32 cellular contexts compared by ENCODE assay signal in the genomic region with DNA sequence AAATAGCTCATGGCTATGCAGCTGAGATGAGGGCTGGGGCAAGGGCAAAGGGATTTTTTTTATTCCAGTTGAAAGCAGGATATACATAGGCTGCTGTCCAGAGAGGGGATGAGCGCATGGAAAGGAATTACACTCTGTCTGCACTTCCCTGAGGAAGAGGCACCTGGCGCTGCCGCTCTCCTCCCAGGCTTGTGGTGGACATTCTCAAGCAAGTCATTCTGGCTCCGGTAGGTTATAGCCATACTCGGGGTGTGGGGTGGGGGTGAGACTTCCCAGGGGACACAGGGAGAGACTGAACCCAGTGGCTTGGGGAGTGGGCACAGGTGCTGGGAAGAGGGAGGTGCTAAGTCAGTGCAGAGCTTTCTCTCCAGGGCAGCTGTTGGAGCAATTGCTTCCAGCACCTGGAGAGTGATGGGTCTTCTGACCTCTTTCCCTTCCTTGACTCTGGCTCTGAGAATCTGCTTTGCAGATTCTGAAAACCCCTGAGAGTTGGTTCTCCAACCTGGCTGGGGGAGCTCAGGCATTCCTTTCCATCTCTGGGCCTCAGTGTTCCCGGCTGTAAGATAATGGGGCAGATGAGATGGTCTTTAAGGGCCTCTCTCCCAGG. TPM values are rescaled to one million over a fixed set of nuclear protein-coding genes. Genes with fewer than 3 reads are reported as not detected.
DNase-seq lines count a peak whose midpoint lies in the region; ATAC-seq, FAIRE-seq and TF ChIP-seq lines count a peak whose summit lies in the region.
"Had no signal": no experiment of that assay in that cellular context is flagged by ENCODE, and none has a peak within 500 bp of the region (broad histone marks: within the 10 kb centered on the region; RNA-seq: fewer than 3 reads in every experiment).

No MANE protein-coding gene starts in this region.

- H3K27me3 ChIP-seq in astrocyte (ENCODE audit: insufficient read depth, low read length): peaks cover 3% of the 10 kb centered on the region
- no peaks in the 10 kb centered on the region for H3K27me3 ChIP-seq in thoracic aorta (replicated peaks; ENCODE audit: insufficient read depth)
- H3K27me3 ChIP-seq in mesendoderm (ENCODE audit: insufficient read depth, low read length, poor library complexity): no peaks in the 10 kb centered on the region
- H3K27me3 ChIP-seq: BE2C, hepatocyte, Peyer's patch, stomach, upper lobe of left lung had no signal

- DNase-seq in LHCN-M2 (ENCODE audit: low read depth) (peak; percentile 80), astrocyte (ENCODE audit: low read depth) (peak; percentile 14), kidney glomerular epithelial cell (lab: John Stamatoyannopoulos, UW) (peak; percentile 79), thoracic aorta (ENCODE audit: low spot score) (no peak), SIG-M5 (lab: John Stamatoyannopoulos, UW) (no peak), mesendoderm (no peak)
- no peak for DNase-seq in activated naive CD4-positive, alpha-beta T cell treated with Interleukin-2 at 50 U/mL for 16 hours
- DNase-seq in activated naive CD4-positive, alpha-beta T cell treated with anti-CD3 and anti-CD28 coated beads, Interleukin-2, amount 50 U/mL, for 72 hours (ENCODE audit: low spot score in 2 of 2): no peak
- DNase-seq: activated CD4-positive, alpha-beta T cell treated with anti-CD3 and anti-CD28 coated beads for 1 hour; BE2C; COR-L47; DMS79 treated with DMSO at 0.1 percent for 48 hours; effector CD8-positive, alpha-beta T cell; foreskin fibroblast; KG1; left ventricle myocardium superior; NCI-H524 treated with DMSO at 0.1 percent for 48 hours; nephron progenitor cell; posterior cingulate gyrus; stimulated activated CD8-positive, alpha-beta memory T cell treated with anti-CD3 and anti-CD28 coated beads, Interleukin-4, amount 100 ng/mL, for 48 hours; stomach; upper lobe of left lung had no signal

- no peak overlapping the region for H2BK5ac ChIP-seq in mesendoderm (ENCODE audit: low read length)

- H3K4me3 ChIP-seq in astrocyte (ENCODE audit: insufficient read depth, low read depth, low read length) (no peak overlapping the region), thoracic aorta (no peak overlapping the region), mesendoderm (ENCODE audit: low read length) (no peak overlapping the region)
- H3K4me3 ChIP-seq: hepatocyte, Peyer's patch, stomach, upper lobe of left lung had no signal

- no peak overlapping the region for H3K18ac ChIP-seq in mesendoderm (ENCODE audit: low read length)

- H3K4me3 Mint-ChIP-seq in astrocyte (ENCODE audit: unreplicated experiment): no peak overlapping the region
- H3K4me3 Mint-ChIP-seq: activated naive CD4-positive, alpha-beta T cell treated with anti-CD3 and anti-CD28 coated beads, Interleukin-2, amount 50 U/mL, for 24 hours; nephron progenitor cell; T-helper 1 cell treated with Interleukin-12 subunit alpha and Interleukin-12 subunit beta and Interleukin-4 antibody, amounts not matched to agents 30 μg/mL and 1 μg/mL, for 36 hours had no signal

- H3K4me2 ChIP-seq in astrocyte (ENCODE audit: low read length) (no peak overlapping the region), mesendoderm (ENCODE audit: low read length) (no peak overlapping the region)
- H3K4me2 ChIP-seq: hepatocyte had no signal

- H3K9ac ChIP-seq in astrocyte (ENCODE audit: low read length) (no peak overlapping the region), mesendoderm (ENCODE audit: low read length) (no peak overlapping the region)

- no peak overlapping the region for H2AFZ ChIP-seq in astrocyte (ENCODE audit: low read depth, low read length)
- H2AFZ ChIP-seq: hepatocyte had no signal

- H3K79me2 ChIP-seq in astrocyte (ENCODE audit: insufficient read depth, low read length) (no peaks in the 10 kb centered on the region), mesendoderm (ENCODE audit: control insufficient read depth, insufficient read depth, low read length) (no peaks in the 10 kb centered on the region)
- H3K79me2 ChIP-seq: hepatocyte had no signal

- H2BK15ac ChIP-seq in mesendoderm (replicated peaks; ENCODE audit: low read depth): no peak overlapping the region

- no peaks in the 10 kb centered on the region for H4K20me1 ChIP-seq in astrocyte (ENCODE audit: insufficient read depth, low read length)

- H2AK5ac ChIP-seq in mesendoderm (ENCODE audit: low read length): no peak overlapping the region

- no peak overlapping the region for H4K5ac ChIP-seq in mesendoderm (ENCODE audit: low read length)

- H3K4me1 ChIP-seq in astrocyte (ENCODE audit: insufficient read depth, low read length) (no peaks in the 10 kb centered on the region), thoracic aorta (ENCODE audit: control insufficient read depth in 1 of 2, low read depth in 2 of 2) (peaks cover 26 to 40% of the 10 kb centered on the region in 2 donors), mesendoderm (ENCODE audit: control insufficient read depth, low read depth, low read length) (no peaks in the 10 kb centered on the region)
- H3K4me1 ChIP-seq: BE2C, Peyer's patch had no signal

- WGBS in mesendoderm (ENCODE audit: extremely low coverage, insufficient coverage, low lambda C conversion rate): no CpG with 5 or more reads among the region's 6 CpGs

- H2BK120ac ChIP-seq in mesendoderm (ENCODE audit: low read depth, low read length): no peak overlapping the region

- no peak for TF ChIP-seq CTCF in astrocyte (IDR thresholded peaks at IDR 0.05; ENCODE audit: insufficient read depth, low read depth, low read length)
- no peak for TF ChIP-seq CTCF in thoracic aorta (IDR thresholded peaks at IDR 0.05)

- no peaks in the 10 kb centered on the region for H3K9me3 ChIP-seq in astrocyte (ENCODE audit: insufficient read depth, low read depth, low read length)
- no peaks in the 10 kb centered on the region for H3K9me3 ChIP-seq in thoracic aorta
- H3K9me3 ChIP-seq: BE2C, Peyer's patch, stomach, upper lobe of left lung had no signal

- H3K4me1 Mint-ChIP-seq in astrocyte (ENCODE audit: low read depth, unreplicated experiment): peaks cover 38% of the 10 kb centered on the region

- H4K8ac ChIP-seq in mesendoderm (ENCODE audit: low read depth, low read length): no peak overlapping the region

- H3K27ac Mint-ChIP-seq in astrocyte (ENCODE audit: unreplicated experiment): peak overlapping the region; percentile 88
- H3K27ac Mint-ChIP-seq in activated naive CD4-positive, alpha-beta T cell treated with anti-CD3 and anti-CD28 coated beads, Interleukin-2, amount 50 U/mL, for 72 hours: peak overlapping the region in 1 of 2 donors; percentile 29
- H3K27ac Mint-ChIP-seq: activated naive CD4-positive, alpha-beta T cell treated with anti-CD3 and anti-CD28 coated beads, Interleukin-2, amount 50 U/mL, for 24 hours; T-helper 1 cell treated with Interleukin-12 subunit alpha and Interleukin-12 subunit beta and Interleukin-4 antibody, amounts not matched to agents 30 μg/mL and 1 μg/mL, for 36 hours had no signal

- H3K9me3 Mint-ChIP-seq in astrocyte (ENCODE audit: unreplicated experiment): no peaks in the 10 kb centered on the region
- peaks cover 0 to 5% of the 10 kb centered on the region in 2 donors for H3K9me3 Mint-ChIP-seq in activated naive CD4-positive, alpha-beta T cell treated with anti-CD3 and anti-CD28 coated beads, Interleukin-2, amount 50 U/mL, for 72 hours
- H3K9me3 Mint-ChIP-seq: activated naive CD4-positive, alpha-beta T cell treated with anti-CD3 and anti-CD28 coated beads, Interleukin-2, amount 50 U/mL, for 24 hours; nephron progenitor cell; T-helper 1 cell treated with Interleukin-12 subunit alpha and Interleukin-12 subunit beta and Interleukin-4 antibody, amounts not matched to agents 30 μg/mL and 1 μg/mL, for 36 hours had no signal

- H3K79me1 ChIP-seq in mesendoderm (ENCODE audit: low read length): no peaks in the 10 kb centered on the region

- H3K36me3 ChIP-seq in astrocyte (ENCODE audit: insufficient read depth, low read length) (no peaks in the 10 kb centered on the region), thoracic aorta (no peaks in the 10 kb centered on the region), mesendoderm (ENCODE audit: control insufficient read depth, insufficient read depth, low read length) (no peaks in the 10 kb centered on the region)
- H3K36me3 ChIP-seq: BE2C, Peyer's patch, stomach, upper lobe of left lung had no signal

- no peaks in the 10 kb centered on the region for H3K27me3 Mint-ChIP-seq in astrocyte (ENCODE audit: low read depth, unreplicated experiment)
- H3K27me3 Mint-ChIP-seq: activated naive CD4-positive, alpha-beta T cell treated with anti-CD3 and anti-CD28 coated beads, Interleukin-2, amount 50 U/mL, for 24 hours had no signal

- no peak for FAIRE-seq in astrocyte (lab: Jason Lieb, UNC)
- FAIRE-seq: H1, HTR-8/SVneo had no signal

- H3K36me3 Mint-ChIP-seq in astrocyte (ENCODE audit: low read depth, unreplicated experiment): no peaks in the 10 kb centered on the region
- peaks cover 0 to 14% of the 10 kb centered on the region in 2 donors for H3K36me3 Mint-ChIP-seq in activated naive CD4-positive, alpha-beta T cell treated with anti-CD3 and anti-CD28 coated beads, Interleukin-2, amount 50 U/mL, for 72 hours
- H3K36me3 Mint-ChIP-seq: activated naive CD4-positive, alpha-beta T cell treated with anti-CD3 and anti-CD28 coated beads, Interleukin-2, amount 50 U/mL, for 24 hours had no signal

- ATAC-seq in thoracic aorta (ENCODE audit: insufficient number of reproducible peaks, low FRiP score, low read depth): no peak
- ATAC-seq in activated naive CD4-positive, alpha-beta T cell treated with anti-CD3 and anti-CD28 coated beads, Interleukin-2, amount 50 U/mL, for 72 hours: no peak
- ATAC-seq: left ventricle myocardium superior had no signal

- H3K27ac ChIP-seq in astrocyte (ENCODE audit: low read depth, low read length): no peak overlapping the region
- H3K27ac ChIP-seq in thoracic aorta: peak overlapping the region; percentile 63 to 73
- no peak overlapping the region for H3K27ac ChIP-seq in mesendoderm (ENCODE audit: low read depth, low read length)
- H3K27ac ChIP-seq: Peyer's patch, stomach had no signal

- no peak overlapping the region for H3K56ac ChIP-seq in mesendoderm (ENCODE audit: low read length)

- H3K4ac ChIP-seq in mesendoderm (ENCODE audit: low read depth, low read length): no peak overlapping the region

- no peak overlapping the region for H3K23ac ChIP-seq in mesendoderm (ENCODE audit: low read length)

RNA-seq across cellular contexts. Expression of gene CYP8B1, which starts 24.3 kb away (rescaled TPM):
- not detected in 2 replicates for total RNA-seq in LHCN-M2 (2014; rRNA removed)
- not detected for polyA plus RNA-seq in LHCN-M2 (2012)
- total RNA-seq in astrocyte: not detected in 2 replicates
- total RNA-seq in thoracic aorta: not detected
- not detected for total RNA-seq in activated naive CD4-positive, alpha-beta T cell treated with anti-CD3 and anti-CD28 coated beads, Interleukin-2, amount 50 U/mL, for 72 hours
- 0.01 TPM for polyA plus RNA-seq in mesendoderm (2013, experiment 1 of 2)
- not detected for polyA plus RNA-seq in mesendoderm (2013, experiment 2 of 2)
- total RNA-seq: cerebellum, H1, left ventricle myocardium superior, Peyer's patch, SK-MEL-5, skeletal muscle tissue, stomach had no signal
- polyA plus RNA-seq: esophagus, H1 had no signal

RNA-seq across cellular contexts. Expression of gene ACKR2, which starts 42.1 kb away (rescaled TPM):
- total RNA-seq in LHCN-M2 (2014; rRNA removed) (0.11 TPM in 1 of 2 replicates, not detected in the other), astrocyte (1.7 and 2.1 TPM in 2 replicates), thoracic aorta (10 to 100 TPM; 10.0 to 11.9 TPM)
- polyA plus RNA-seq in LHCN-M2 (2012): 0.34 TPM
- total RNA-seq in activated naive CD4-positive, alpha-beta T cell treated with anti-CD3 and anti-CD28 coated beads, Interleukin-2, amount 50 U/mL, for 72 hours: 1 to 10 TPM; 1.0 to 1.5 TPM
- polyA plus RNA-seq in mesendoderm (2013, experiment 1 of 2): 0.27 TPM
- polyA plus RNA-seq in mesendoderm (2013, experiment 2 of 2): 0.27 TPM
- total RNA-seq: cerebellum, SK-MEL-5 had no signal

RNA-seq across cellular contexts. Expression of gene HIGD1A, which starts 47.0 kb away (rescaled TPM):
- total RNA-seq in LHCN-M2 (2014; rRNA removed): 185 and 201 TPM in 2 replicates
- polyA plus RNA-seq in LHCN-M2 (2012): 115 TPM
- 125 and 150 TPM in 2 replicates for total RNA-seq in astrocyte
- total RNA-seq in thoracic aorta: 100 to 1,000 TPM; 163 to 169 TPM
- 10 to 100 TPM; 59.5 to 67.6 TPM for total RNA-seq in activated naive CD4-positive, alpha-beta T cell treated with anti-CD3 and anti-CD28 coated beads, Interleukin-2, amount 50 U/mL, for 72 hours
- polyA plus RNA-seq in mesendoderm (2013, experiment 1 of 2): 244 TPM
- 237 TPM for polyA plus RNA-seq in mesendoderm (2013, experiment 2 of 2)

RNA-seq across cellular contexts. Expression of gene ZNF662, which starts 54.6 kb away (rescaled TPM):
- total RNA-seq in LHCN-M2 (2014; rRNA removed) (1.3 and 1.4 TPM in 2 replicates), astrocyte (0.23 and 0.53 TPM in 2 replicates), thoracic aorta (10 to 100 TPM in 1 of 2 donors, 1 to 10 TPM in 1; 8.9 to 12.6 TPM)
- 1.4 TPM for polyA plus RNA-seq in LHCN-M2 (2012)
- total RNA-seq in activated naive CD4-positive, alpha-beta T cell treated with anti-CD3 and anti-CD28 coated beads, Interleukin-2, amount 50 U/mL, for 72 hours: 1 to 10 TPM in 1 of 2 donors, not detected in 1; 1.7 TPM
- 0.10 TPM for polyA plus RNA-seq in mesendoderm (2013, experiment 1 of 2)
- polyA plus RNA-seq in mesendoderm (2013, experiment 2 of 2): 0.08 TPM
- total RNA-seq: H1, SK-MEL-5 had no signal
- polyA plus RNA-seq: hepatocyte had no signal

Comparison
In these comparisons a context has a peak if more than half of its experiments do, and no peak if none do; other contexts are left out.
1. DNase-seq: peak in LHCN-M2 (single experiment), astrocyte (single experiment) and kidney glomerular epithelial cell (single experiment); none in thoracic aorta (single experiment), activated naive CD4-positive, alpha-beta T cell treated with Interleukin-2 at 50 U/mL for 16 hours (single experiment), activated naive CD4-positive, alpha-beta T cell treated with anti-CD3 and anti-CD28 coated beads, Interleukin-2, amount 50 U/mL, for 72 hours (0 of 2), SIG-M5 (single experiment) and mesendoderm (single experiment).
2. H3K27ac ChIP-seq: peak in thoracic aorta (2 of 2); none in astrocyte (single experiment) and mesendoderm (single experiment).